ENCODE assay signal across 27 cellular contexts in the genomic region with DNA sequence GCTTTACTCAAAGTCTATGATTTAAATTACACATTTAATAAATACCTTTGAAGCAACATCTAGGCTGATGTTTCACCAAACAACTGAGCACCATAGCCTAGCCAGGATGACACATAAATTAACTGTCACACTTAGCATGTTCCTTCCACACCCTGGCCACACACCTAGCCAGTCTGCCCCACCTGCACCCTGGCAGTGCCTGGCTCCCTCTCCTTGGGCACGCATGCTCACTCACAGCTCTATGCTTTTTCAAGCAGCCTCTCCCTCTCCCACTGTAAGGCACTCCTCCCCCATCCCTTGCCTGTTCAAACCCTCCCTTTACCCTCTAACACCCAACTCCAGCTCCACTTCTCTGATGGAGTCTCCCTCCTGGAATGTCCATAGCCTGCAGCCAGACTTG.
"Had no signal": no experiment of that assay in that cellular context is flagged by ENCODE, and none has a peak within 500 bp of the region (broad histone marks: within the 10 kb centered on the region; RNA-seq: fewer than 3 reads in every experiment).

No MANE protein-coding gene starts in this region.

- H2AFZ ChIP-seq: parathyroid adenoma had no signal

- H3K27ac ChIP-seq: esophagus muscularis mucosa, foreskin keratinocyte, gastroesophageal sphincter, heart right ventricle, parathyroid adenoma, sigmoid colon, spleen, testis, tibial artery had no signal

- H3K9ac ChIP-seq: parathyroid adenoma had no signal

- H3K9me3 ChIP-seq: esophagus muscularis mucosa, gastroesophageal sphincter, heart right ventricle, sigmoid colon, spleen, testis, tibial artery had no signal

- DNase-seq: caudate nucleus; cerebellar nuclear complex; cortex of kidney; effector CD4-positive, alpha-beta T cell; foreskin keratinocyte; heart right ventricle; hypothalamus; immature natural killer cell; natural killer cell; sigmoid colon; spleen; stimulated activated CD4-positive, alpha-beta T cell treated with anti-CD3 and anti-CD28 coated beads, Interleukin-4, amount 100 ng/mL, for 4 hours; stimulated activated naive CD8-positive, alpha-beta T cell treated with anti-CD3 and anti-CD28 coated beads, Interleukin-15, Interleukin-2, amounts not matched to agents 100 U/mL and 50 U/mL, for 24 hours; substantia nigra; testis; tibial artery had no signal

- ATAC-seq: foreskin keratinocyte; gastroesophageal sphincter; heart right ventricle; natural killer cell; stimulated activated memory B cell treated with anti-CD40 and anti-IgM and Interleukin-4, amounts not matched to agents 10 μg/mL and 1 μg/mL and 100 μg/mL, for 72 hours; stimulated activated naive CD8-positive, alpha-beta T cell treated with anti-CD3 and anti-CD28 coated beads, Interleukin-15, Interleukin-2, amounts not matched to agents 100 U/mL and 50 U/mL, for 24 hours had no signal

- H3K36me3 ChIP-seq: esophagus muscularis mucosa, gastroesophageal sphincter, heart right ventricle, sigmoid colon, spleen, tibial artery had no signal

- H3K27me3 ChIP-seq: foreskin keratinocyte, sigmoid colon, spleen, testis had no signal

- H3K36me3 Mint-ChIP-seq: memory B cell; mesothelial cell of epicardium; natural killer cell; stimulated activated memory B cell treated with anti-CD40 and anti-IgM and Interleukin-4, amounts not matched to agents 10 μg/mL and 1 μg/mL and 100 μg/mL, for 72 hours had no signal

- H3K27ac Mint-ChIP-seq: immature natural killer cell; memory B cell; mesothelial cell of epicardium; natural killer cell; stimulated activated memory B cell treated with anti-CD40 and anti-IgM and Interleukin-4, amounts not matched to agents 10 μg/mL and 1 μg/mL and 100 μg/mL, for 72 hours; type B pancreatic cell had no signal

- H3K4me3 Mint-ChIP-seq: immature natural killer cell; memory B cell; mesothelial cell of epicardium; natural killer cell; neural crest cell; stimulated activated memory B cell treated with anti-CD40 and anti-IgM and Interleukin-4, amounts not matched to agents 10 μg/mL and 1 μg/mL and 100 μg/mL, for 72 hours; type B pancreatic cell had no signal

- H3K4me1 Mint-ChIP-seq: immature natural killer cell; memory B cell; natural killer cell; stimulated activated memory B cell treated with anti-CD40 and anti-IgM and Interleukin-4, amounts not matched to agents 10 μg/mL and 1 μg/mL and 100 μg/mL, for 72 hours had no signal

- H3K9me3 Mint-ChIP-seq: mesothelial cell of epicardium had no signal

- H3K4me1 ChIP-seq: esophagus muscularis mucosa, foreskin keratinocyte, gastroesophageal sphincter, heart right ventricle, parathyroid adenoma, sigmoid colon, spleen, testis, tibial artery had no signal

- H3K79me2 ChIP-seq: parathyroid adenoma had no signal

- FAIRE-seq: endothelial cell of umbilical vein, keratinocyte had no signal

- H3K4me3 ChIP-seq: esophagus muscularis mucosa, gastroesophageal sphincter, heart right ventricle, lung, sigmoid colon, spleen, testis, tibial artery had no signal
